ENCODE assay signal across 17 cellular contexts in genomic region chr7:142813699-142814098, GRCh38. TPM values are rescaled to one million over a fixed set of nuclear protein-coding genes. Genes with fewer than 3 reads are reported as not detected.
A peak's percentile ranks its signal among the peaks of the same experiment; 100 is the strongest.
DNase-seq lines count a peak whose midpoint lies in the region; ATAC-seq and TF ChIP-seq lines count a peak whose summit lies in the region.
"Had no signal": no experiment of that assay in that cellular context is flagged by ENCODE, and none has a peak within 500 bp of the region (broad histone marks: within the 10 kb centered on the region; RNA-seq: fewer than 3 reads in every experiment).

No MANE protein-coding gene starts in this region.

- no peak overlapping the region for H2BK5ac ChIP-seq in H9 (ENCODE audit: insufficient read length, low read length)

- CTCF ChIA-PET in CD4-positive, alpha-beta T cell (lab: Charles Lee) = interaction anchor here (0.6 to 7.2 kb wide), 9 partner anchors 22 to 567 kb away, joined by 3 to 56 read pairs (median 4); no protein-coding TSS in a partner anchor
- CTCF ChIA-PET in activated B cell treated with CpG ODN at 0.5 μM for 24 hours (lab: Charles Lee) = interaction anchor here (1.1 to 12.4 kb wide), 8 partner anchors 24 to 181 kb away, joined by 3 to 571 read pairs (median 30); partner anchors contain the start of gene EPHB6

- H3K4me2 ChIP-seq in H9 (ENCODE audit: insufficient read depth, insufficient read length, low read length) = peak overlapping the region; percentile 7

- no peak overlapping the region for H2BK12ac ChIP-seq in H9 (ENCODE audit: insufficient read length, low read depth, low read length)

- no peak overlapping the region for H3T11ph ChIP-seq in H9 (ENCODE audit: low read length)

- no peak overlapping the region for H4K91ac ChIP-seq in H9 (ENCODE audit: insufficient read length, low read depth, low read length)

- H3K27me3 ChIP-seq in CD4-positive, alpha-beta T cell (ENCODE audit: control insufficient read depth, insufficient read depth, low read length) = no peaks in the 10 kb centered on the region
- H3K27me3 ChIP-seq in H9 (ENCODE audit: insufficient read depth, low read length) = no peaks in the 10 kb centered on the region
- H3K27me3 ChIP-seq in prostate gland (replicated peaks; ENCODE audit: insufficient read depth) = no peaks in the 10 kb centered on the region

- H3K27me3 Mint-ChIP-seq in CD4-positive, alpha-beta T cell = no peaks in the 10 kb centered on the region
- H3K27me3 Mint-ChIP-seq in H9 (ENCODE audit: low read depth) = peaks cover 13% of the 10 kb centered on the region
- no peaks in the 10 kb centered on the region for H3K27me3 Mint-ChIP-seq in activated B cell treated with CpG ODN at 0.5 μM for 24 hours
- no peaks in the 10 kb centered on the region for H3K27me3 Mint-ChIP-seq in naive B cell

- H3K4me1 Mint-ChIP-seq in CD4-positive, alpha-beta T cell (ENCODE audit: low read depth) = peaks cover 84% of the 10 kb centered on the region
- H3K4me1 Mint-ChIP-seq in H9 (peaks cover 33 to 41% of the 10 kb centered on the region in 2 experiments), activated B cell treated with CpG ODN at 0.5 μM for 24 hours (peaks cover 60% of the 10 kb centered on the region), naive B cell (peaks cover 56 to 67% (median 61%) of the 10 kb centered on the region in 3 donors)

- H2BK15ac ChIP-seq in H9 (ENCODE audit: low read depth, low read length) = no peak overlapping the region

- in situ Hi-C loops in GM13976 (cut with MboI; ENCODE audit: low sequenced_read_pairs, unreplicated experiment) = loop anchor here (25.0 kb wide), 1 partner anchor 176 kb away; no protein-coding TSS in a partner anchor

- H3K36me3 Mint-ChIP-seq in CD4-positive, alpha-beta T cell (ENCODE audit: low read depth) = peaks cover 7% of the 10 kb centered on the region
- H3K36me3 Mint-ChIP-seq in H9 (ENCODE audit: insufficient read depth in 1 of 3, low read depth in 3 of 3) = no peaks in the 10 kb centered on the region; a peak in 1 of 7 replicates
- no peaks in the 10 kb centered on the region for H3K36me3 Mint-ChIP-seq in activated B cell treated with CpG ODN at 0.5 μM for 24 hours (ENCODE audit: low read depth)
- peaks cover 0 to 13% of the 10 kb centered on the region in 2 donors for H3K36me3 Mint-ChIP-seq in naive B cell

- no peak overlapping the region for H2AFZ ChIP-seq in H9 (ENCODE audit: low read length)

- no peak overlapping the region for H3K23ac ChIP-seq in H9 (ENCODE audit: insufficient read length, low read depth, low read length)

- H3K56ac ChIP-seq in H9 (ENCODE audit: insufficient read length, low read depth, low read length) = no peak overlapping the region

- H3K4ac ChIP-seq in H9 (ENCODE audit: low read depth, low read length) = no peak overlapping the region

- no peak overlapping the region for H2BK120ac ChIP-seq in H9 (ENCODE audit: low read depth, low read length, poor library complexity, severe bottlenecking)

- H3K9me3 ChIP-seq in CD4-positive, alpha-beta T cell (ENCODE audit: control insufficient read depth, low read length) = no peaks in the 10 kb centered on the region
- H3K9me3 ChIP-seq in H9 (ENCODE audit: control insufficient read depth, low read depth, low read length) (no peaks in the 10 kb centered on the region), prostate gland (no peaks in the 10 kb centered on the region)

- H3K4me3 ChIP-seq in prostate gland = no peak overlapping the region

- intact Hi-C loops in CD4-positive, alpha-beta T cell (cut with DNase I, micrococcal nuclease) = loop anchor here (2.0 to 10.0 kb wide), 11 partner anchors 19 to 839 kb away; partner anchors contain the start of gene TAS2R38 (in 1 of the 2)
- intact Hi-C loops in activated B cell treated with CpG ODN at 0.5 μM for 24 hours (cut with micrococcal nuclease) = no loop called here
- intact Hi-C loops in prostate gland (cut with DNase I) = no loop called here

- H2AK5ac ChIP-seq in H9 (ENCODE audit: insufficient read length, low read length) = no peak overlapping the region

- H3K27ac ChIP-seq in CD4-positive, alpha-beta T cell (ENCODE audit: low read depth, low read length) = peak overlapping the region; percentile 99
- H3K27ac ChIP-seq in H9 (ENCODE audit: insufficient read length, low read depth, low read length) (peak overlapping the region; percentile 47), prostate gland (no peak overlapping the region)

- H3K23me2 ChIP-seq in H9 (ENCODE audit: insufficient read length, low read depth, low read length, poor library complexity, severe bottlenecking) = no peaks in the 10 kb centered on the region

- H3K27ac Mint-ChIP-seq in CD4-positive, alpha-beta T cell = peak overlapping the region; percentile 98
- H3K27ac Mint-ChIP-seq in H9 (peak overlapping the region; percentile 28 to 81 (median 31); a peak in 6 of 7 replicates), activated B cell treated with CpG ODN at 0.5 μM for 24 hours (peak overlapping the region; percentile 98), naive B cell (peak overlapping the region in 3 of 6 donors; percentile 35 to 100 (median 91))

- H3K18ac ChIP-seq in H9 (ENCODE audit: insufficient read length, low read depth, low read length) = no peak overlapping the region

- TF ChIP-seq POLR2A in prostate gland (IDR thresholded peaks at IDR 0.05) = no peak

- no peaks in the 10 kb centered on the region for H3K9me3 Mint-ChIP-seq in CD4-positive, alpha-beta T cell
- H3K9me3 Mint-ChIP-seq in H9 (no peaks in the 10 kb centered on the region; a peak in 1 of 5 replicates), activated B cell treated with CpG ODN at 0.5 μM for 24 hours (no peaks in the 10 kb centered on the region), naive B cell (peaks cover 0 to 3% (median 0%) of the 10 kb centered on the region in 7 donors)
- H3K9me3 Mint-ChIP-seq: activated CD4-positive, alpha-beta memory T cell treated with anti-CD3 and anti-CD28 coated beads, Interleukin-2, amount 10 ng/mL, durations not matched to agents 7 days and 5 days had no signal

- H3K4me1 ChIP-seq in H9 (ENCODE audit: insufficient read depth, low read length) (peaks cover 14% of the 10 kb centered on the region; the same call in 1 of the 2 replicates), prostate gland (replicated peaks) (no peaks in the 10 kb centered on the region)

- no peaks in the 10 kb centered on the region for H3K79me1 ChIP-seq in H9 (ENCODE audit: insufficient read depth, low read depth, low read length, poor library complexity, severe bottlenecking)

- H4K5ac ChIP-seq in H9 (ENCODE audit: insufficient read length, low read depth, low read length) = no peak overlapping the region

- no CpG with 5 or more reads among the region's 1 CpG for WGBS in H9 (ENCODE audit: extremely low coverage, insufficient read length, low lambda C conversion rate)
- 75% methylated on average over 1 of the region's 1 CpG for WGBS in prostate gland

- peak overlapping the region; percentile 75 for H3K4me3 Mint-ChIP-seq in CD4-positive, alpha-beta T cell
- H3K4me3 Mint-ChIP-seq in H9 (peak overlapping the region in 1 of 2 experiments; percentile 9; a peak in 2 of 5 replicates), activated B cell treated with CpG ODN at 0.5 μM for 24 hours (no peak overlapping the region), naive B cell (peak overlapping the region in 7 of 8 donors; percentile 39 to 95 (median 87))
- H3K4me3 Mint-ChIP-seq: activated CD4-positive, alpha-beta memory T cell treated with anti-CD3 and anti-CD28 coated beads, Interleukin-2, amount 10 ng/mL, durations not matched to agents 7 days and 5 days had no signal

- no peaks in the 10 kb centered on the region for H3K79me2 ChIP-seq in H9 (ENCODE audit: insufficient read depth, low read length)

- peak overlapping the region; percentile 27 for H3K9ac ChIP-seq in H9 (ENCODE audit: extremely low read depth, insufficient read length, low read length)

- DNase-seq in CD4-positive, alpha-beta T cell = no peak
- DNase-seq in H9 = no peak
- no peak for DNase-seq in activated B cell treated with CpG ODN at 0.5 μM for 24 hours
- DNase-seq in naive B cell = no peak
- no peak for DNase-seq in prostate gland (ENCODE audit: low spot score)
- no peak for DNase-seq in GM13976 (ENCODE audit: low spot score)
- DNase-seq: activated CD4-positive, alpha-beta memory T cell treated with anti-CD3 and anti-CD28 coated beads, Interleukin-2, amount 10 ng/mL, durations not matched to agents 7 days and 5 days; DMS79 treated with DMSO at 0.1 percent for 48 hours; left ventricle myocardium superior; NCI-H1417; NCI-H748 treated with DMSO at 0.1 percent for 48 hours; stimulated activated CD4-positive, alpha-beta T cell treated with anti-CD3 and anti-CD28 coated beads, Interleukin-4, amount 100 ng/mL, for 24 hours had no signal

- TF ChIP-seq CTCF in CD4-positive, alpha-beta T cell (IDR thresholded peaks at IDR 0.05) = no peak
- no peak for TF ChIP-seq CTCF in H9 (conservative IDR thresholded peaks at IDR 0.05)
- no peak for TF ChIP-seq CTCF in activated B cell treated with CpG ODN at 0.5 μM for 24 hours (IDR thresholded peaks at IDR 0.05)
- no peak for TF ChIP-seq CTCF in prostate gland (IDR thresholded peaks at IDR 0.05)
- no peak for TF ChIP-seq CTCF in GM13976 (IDR thresholded peaks at IDR 0.05; ENCODE audit: borderline replicate concordance, control extremely low read depth, extremely low read depth, insufficient read depth, missing control alignments)

- POLR2A ChIA-PET in CD4-positive, alpha-beta T cell (lab: Charles Lee) = interaction anchor here (0.6 to 30.9 kb wide), 17 partner anchors 7 to 508 kb away, joined by 3 to 5733 read pairs (median 6); partner anchors contain the start of gene EPHB6
- POLR2A ChIA-PET in activated B cell treated with CpG ODN at 0.5 μM for 24 hours (lab: Charles Lee) = interaction anchor here (0.7 to 12.5 kb wide), 6 partner anchors 23 to 176 kb away, joined by 3 to 1916 read pairs (median 18); partner anchors contain the start of gene EPHB6

- no peak overlapping the region for H2BK20ac ChIP-seq in H9 (ENCODE audit: low read depth, low read length, poor library complexity, severe bottlenecking)

- no peaks in the 10 kb centered on the region for H3K36me3 ChIP-seq in prostate gland

- H4K20me1 ChIP-seq in H9 (ENCODE audit: control insufficient read depth, insufficient read depth, insufficient read length) = no peaks in the 10 kb centered on the region

- ATAC-seq in CD4-positive, alpha-beta T cell (ENCODE audit: poor library complexity) = no peak
- ATAC-seq in activated B cell treated with CpG ODN at 0.5 μM for 24 hours (ENCODE audit: low read depth) = no peak
- no peak for ATAC-seq in naive B cell (ENCODE audit: low read depth in 2 of 2)
- ATAC-seq in HG03460 (IDR thresholded peaks at IDR 0.05; ENCODE audit: unreplicated experiment) = no peak
- ATAC-seq: left ventricle myocardium superior had no signal

- no peak overlapping the region for H4K8ac ChIP-seq in H9 (replicated peaks; ENCODE audit: insufficient read length, low read depth, low read length)

- peak overlapping the region; percentile 8; the same call in 1 of the 2 replicates for H3K14ac ChIP-seq in H9 (ENCODE audit: insufficient read depth, low read length)

RNA-seq across cellular contexts. Expression of gene EPHB6, which starts 41.2 kb away (rescaled TPM):
- 10 to 100 TPM; 50.7 to 55.8 TPM for total RNA-seq in CD4-positive, alpha-beta T cell
- total RNA-seq in H9 (2021) (9.7 and 11.6 TPM in 2 replicates), activated B cell treated with CpG ODN at 0.5 μM for 24 hours (20.9 and 21.4 TPM in 2 replicates), prostate gland (100 to 1,000 TPM in 1 of 2 donors, 10 to 100 TPM in 1; 98.1 to 122 TPM)
- 10 to 100 TPM in 5 of 6 donors, 1 to 10 TPM in 1; 10.0 to 32.4 (median 19.0) TPM for polyA plus RNA-seq in naive B cell (ENCODE audit: low read depth in 6 of 6)

RNA-seq across cellular contexts. Expression of gene PRSS2, which starts 42.9 kb away (rescaled TPM):
- total RNA-seq in CD4-positive, alpha-beta T cell = not detected
- total RNA-seq in H9 (2021) (not detected in 2 replicates), activated B cell treated with CpG ODN at 0.5 μM for 24 hours (not detected in 2 replicates), prostate gland (not detected)
- polyA plus RNA-seq in naive B cell (ENCODE audit: low read depth in 6 of 6) = under 1 TPM in 1 of 6 donors, not detected in 5; 0.41 TPM
- total RNA-seq: activated CD4-positive, alpha-beta memory T cell treated with anti-CD3 and anti-CD28 coated beads, Interleukin-2, amount 10 ng/mL, durations not matched to agents 7 days and 5 days; fibroblast of villous mesenchyme; left ventricle myocardium superior; osteocyte; temporal lobe had no signal
- polyA plus RNA-seq: BJ had no signal

Comparison
In these comparisons a context has a peak if more than half of its experiments do, and no peak if none do; other contexts are left out.
1. H3K27ac ChIP-seq: peak in CD4-positive, alpha-beta T cell (single experiment) and H9 (single experiment); none in prostate gland (0 of 2).
2. intact Hi-C loops: an anchor here in CD4-positive, alpha-beta T cell (2.0 to 10.0 kb wide); none called in activated B cell treated with CpG ODN at 0.5 μM for 24 hours and prostate gland.